In the genomic region with DNA sequence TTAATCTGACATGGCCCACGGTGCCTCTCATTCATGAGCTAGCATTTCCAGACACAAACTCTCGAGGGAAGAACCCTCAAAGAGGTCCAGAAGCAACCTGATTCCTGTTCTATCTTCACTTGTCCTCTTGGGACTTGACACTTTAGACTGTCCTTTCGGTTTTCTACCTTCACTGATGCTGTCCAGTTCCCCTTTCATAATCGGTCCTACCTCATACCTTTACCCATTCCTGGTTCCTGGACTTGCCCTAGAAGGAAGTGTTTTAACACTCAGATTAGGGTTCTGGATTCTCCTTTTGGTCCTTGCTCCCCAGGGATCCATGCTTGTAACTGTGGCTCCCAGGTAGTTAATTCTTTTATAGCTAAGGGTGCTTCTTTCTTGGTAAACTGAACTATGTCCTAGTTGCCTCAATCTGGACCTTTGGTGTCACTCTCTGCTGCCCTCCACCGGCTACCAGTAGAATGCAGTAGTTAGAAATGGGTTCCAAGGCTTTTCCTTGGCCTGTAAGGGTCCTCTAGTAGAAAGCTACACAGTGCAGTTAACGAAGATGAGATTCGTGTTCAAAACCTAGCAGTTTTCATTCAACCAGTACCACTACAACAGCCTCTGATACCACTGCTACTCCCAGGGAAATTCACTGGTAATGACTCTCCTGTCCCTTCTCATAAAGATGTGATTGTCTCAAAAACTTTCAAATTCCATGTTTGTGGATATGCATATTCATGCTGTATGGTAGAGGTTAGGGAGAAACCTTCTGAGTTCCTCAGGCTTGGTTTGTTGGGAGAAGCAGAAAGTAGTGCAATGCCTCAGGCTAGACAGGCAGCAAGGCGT, we compare ENCODE assay signal across 8 cellular contexts.
DNase-seq lines count a peak whose midpoint lies in the region; ATAC-seq and TF ChIP-seq lines count a peak whose summit lies in the region.

No MANE protein-coding gene starts in this region.

- no peak overlapping the region for H3K4me3 ChIP-seq in left ventricle myocardium inferior

- H3K36me3 ChIP-seq in left ventricle myocardium inferior = no peaks in the 10 kb centered on the region

- POLR2A ChIA-PET in RWPE1 (lab: Yijun Ruan, JAX; ENCODE audit: low non-redundant PET) = no interaction called here

- DNase-seq in activated T-cell treated with anti-CD3 and anti-CD28 coated beads, Interleukin-2, amount 50 U/mL, for 48 hours = peak; percentile 26 to 31
- DNase-seq in activated T-cell treated with anti-CD3 and anti-CD28 coated beads for 4 hours (no peak), RWPE1 (ENCODE audit: low spot score) (peak; percentile 8), left ventricle myocardium inferior (no peak), DMS79 (lab: John Stamatoyannopoulos, UW) (no peak)
- no peak for DNase-seq in activated CD8-positive, alpha-beta memory T cell treated with anti-CD3 and anti-CD28 coated beads for 24 hours

- ATAC-seq in HG02870 (IDR thresholded peaks at IDR 0.05; ENCODE audit: unreplicated experiment) = peak; percentile 75
- ATAC-seq in GM18520 (IDR thresholded peaks at IDR 0.05; ENCODE audit: unreplicated experiment) = no peak

- intact Hi-C loops in left ventricle myocardium inferior (cut with micrococcal nuclease) = no loop called here

- H3K27me3 ChIP-seq in left ventricle myocardium inferior (ENCODE audit: low read depth) = no peaks in the 10 kb centered on the region

- CTCF ChIA-PET in RWPE1 (lab: Yijun Ruan, JAX) = interaction anchor here (0.5 to 2.4 kb wide), 6 partner anchors 9 to 549 kb away, joined by 3 to 12 read pairs (median 4); no protein-coding TSS in a partner anchor

- no peaks in the 10 kb centered on the region for H3K9me3 ChIP-seq in left ventricle myocardium inferior (replicated peaks)

- H3K4me1 ChIP-seq in left ventricle myocardium inferior = no peaks in the 10 kb centered on the region

- H3K27ac ChIP-seq in RWPE1 = no peak overlapping the region
- H3K27ac ChIP-seq in left ventricle myocardium inferior (replicated peaks) = no peak overlapping the region

- TF ChIP-seq CTCF in RWPE1 (conservative IDR thresholded peaks at IDR 0.05; ENCODE audit: low read depth) (peak; percentile 43), left ventricle myocardium inferior (IDR thresholded peaks at IDR 0.05; ENCODE audit: borderline replicate concordance) (peak; percentile 61)

Comparison
In these comparisons a context has a peak if more than half of its experiments do, and no peak if none do; other contexts are left out.
1. DNase-seq: peak in activated T-cell treated with anti-CD3 and anti-CD28 coated beads, Interleukin-2, amount 50 U/mL, for 48 hours (2 of 2) and RWPE1 (single experiment); none in activated T-cell treated with anti-CD3 and anti-CD28 coated beads for 4 hours (single experiment), left ventricle myocardium inferior (single experiment), DMS79 (single experiment) and activated CD8-positive, alpha-beta memory T cell treated with anti-CD3 and anti-CD28 coated beads for 24 hours (single experiment).